In genomic region chr11:2534957-2535672, GRCh38 we compare ENCODE assay signal across 1 cellular context.
TF ChIP-seq lines count a peak whose summit lies in the region.

No MANE protein-coding gene starts in this region.

TF ChIP-seq in H1, 55 proteins besides CTCF, POLR2A, EP300 and RAD21:
- TF ChIP-seq SIX5 (IDR thresholded peaks at IDR 0.05; ENCODE audit: low read depth, low read length) (no peak), BACH1 (IDR thresholded peaks at IDR 0.05; ENCODE audit: low read length) (no peak), USF2 (IDR thresholded peaks at IDR 0.05; ENCODE audit: low read length) (no peak), TCF12 (IDR thresholded peaks at IDR 0.05; ENCODE audit: low read depth, low read length) (no peak), ATF2 (IDR thresholded peaks at IDR 0.05; ENCODE audit: low read length) (no peak), TEAD4 (IDR thresholded peaks at IDR 0.05; ENCODE audit: low read depth, low read length) (no peak), CEBPB (IDR thresholded peaks at IDR 0.05; ENCODE audit: low read depth, low read length) (no peak), MAX (IDR thresholded peaks at IDR 0.05) (no peak), KDM5A (IDR thresholded peaks at IDR 0.05; ENCODE audit: low read length) (no peak), RXRA (IDR thresholded peaks at IDR 0.05; ENCODE audit: insufficient read depth, low read depth, low read length) (no peak), HDAC2 (IDR thresholded peaks at IDR 0.05; ENCODE audit: borderline replicate concordance in 1 of 2, low read depth in 2 of 2, low read length in 2 of 2) (no peak), SP1 (IDR thresholded peaks at IDR 0.05; ENCODE audit: low read depth, low read length) (no peak), GTF2F1 (IDR thresholded peaks at IDR 0.05; ENCODE audit: borderline replicate concordance, low read depth, low read length) (no peak), TAF7 (optimal IDR thresholded peaks at IDR 0.05; ENCODE audit: borderline replicate concordance, low read depth, low read length) (no peak)
TF ChIP-seq in H1: peak in this region for 0.
